17 cellular contexts compared by ENCODE assay signal in genomic region chr2:71694501-71695234, GRCh38.
A peak's percentile ranks its signal among the peaks of the same experiment; 100 is the strongest.
DNase-seq lines count a peak whose midpoint lies in the region; ATAC-seq, FAIRE-seq and TF ChIP-seq lines count a peak whose summit lies in the region.
"Had no signal": no experiment of that assay in that cellular context is flagged by ENCODE, and none has a peak within 500 bp of the region (broad histone marks: within the 10 kb centered on the region; RNA-seq: fewer than 3 reads in every experiment).

No MANE protein-coding gene starts in this region.

- H4K5ac ChIP-seq in mesendoderm (ENCODE audit: low read length) = no peak overlapping the region

- DNase-seq in ELF-1 (ENCODE audit: low read depth, low spot score) = peak; percentile 27
- no peak for DNase-seq in endothelial cell of umbilical vein (ENCODE audit: low read depth, low spot score)
- DNase-seq in mesendoderm = no peak
- no peak for DNase-seq in Ammon's horn (ENCODE audit: low spot score)
- no peak for DNase-seq in GM03348 (ENCODE audit: low spot score)
- DNase-seq: CD8-positive, alpha-beta memory T cell; DMS79; NCI-H1417 treated with DMSO at 0.1 percent for 48 hours; NCI-H2029; NCI-H510A treated with DMSO at 0.1 percent for 48 hours; NCI-H82 had no signal

- CTCF ChIA-PET in endothelial cell of umbilical vein (lab: Charles Lee) = interaction anchor here (1.0 to 4.7 kb wide), 3 partner anchors 14 to 103 kb away, joined by 3 to 22 read pairs (median 3); no protein-coding TSS in a partner anchor

- no peaks in the 10 kb centered on the region for H4K20me1 ChIP-seq in endothelial cell of umbilical vein (replicated peaks; ENCODE audit: control insufficient read depth, extremely low read depth, insufficient read depth, low read length)

- H3K79me1 ChIP-seq in mesendoderm (ENCODE audit: low read length) = no peaks in the 10 kb centered on the region

- H3K79me2 ChIP-seq in endothelial cell of umbilical vein (ENCODE audit: control insufficient read depth, insufficient read depth, low read length) = no peaks in the 10 kb centered on the region
- H3K79me2 ChIP-seq in mesendoderm (ENCODE audit: control insufficient read depth, insufficient read depth, low read length) = no peaks in the 10 kb centered on the region

- TSS peak; percentile 6 for BruUV-seq in endothelial cell of umbilical vein (replicated peaks; lab: Mats Ljungman, UMichigan)

- intact Hi-C loops in endothelial cell of umbilical vein (cut with micrococcal nuclease) = no loop called here

- no peak for TF ChIP-seq POLR2A in endothelial cell of umbilical vein (IDR thresholded peaks at IDR 0.05; ENCODE audit: low read depth, low read length)

- H3K4me1 ChIP-seq in HUES6 (ENCODE audit: control insufficient read depth, insufficient read depth, low read length) = peaks cover 52% of the 10 kb centered on the region
- H3K4me1 ChIP-seq in endothelial cell of umbilical vein (ENCODE audit: control insufficient read depth, extremely low read depth, insufficient read depth, low read length) = no peaks in the 10 kb centered on the region
- peaks cover 11% of the 10 kb centered on the region for H3K4me1 ChIP-seq in mesendoderm (ENCODE audit: control insufficient read depth, low read depth, low read length)

- peak overlapping the region; percentile 20 for H3K9ac ChIP-seq in HUES6 (ENCODE audit: low read length)
- no peak overlapping the region for H3K9ac ChIP-seq in endothelial cell of umbilical vein (replicated peaks; ENCODE audit: extremely low read depth, insufficient read depth, low read length)
- H3K9ac ChIP-seq in mesendoderm (ENCODE audit: low read length) = no peak overlapping the region
- H3K9ac ChIP-seq: BLaER1 treated with 17β-estradiol and CSF1 and Interleukin-3, amounts not matched to agents 10 nM and 100 nM had no signal

- H2BK120ac ChIP-seq in mesendoderm (ENCODE audit: low read depth, low read length) = no peak overlapping the region

- H2AK5ac ChIP-seq in mesendoderm (ENCODE audit: low read length) = no peak overlapping the region

- H3K4ac ChIP-seq in mesendoderm (ENCODE audit: low read depth, low read length) = no peak overlapping the region

- H3K4me2 ChIP-seq in endothelial cell of umbilical vein (ENCODE audit: insufficient read depth, low read length) (no peak overlapping the region), mesendoderm (ENCODE audit: low read length) (no peak overlapping the region)
- H3K4me2 ChIP-seq: BLaER1 treated with 17β-estradiol and CSF1 and Interleukin-3, amounts not matched to agents 10 nM and 100 nM had no signal

- H4K8ac ChIP-seq in mesendoderm (ENCODE audit: low read depth, low read length) = no peak overlapping the region

- H3K4me3 ChIP-seq in HUES6 (ENCODE audit: low read depth, low read length) (no peak overlapping the region), endothelial cell of umbilical vein (replicated peaks in 1 of 3; ENCODE audit: insufficient read depth in 1 of 3, low read depth in 1 of 3, low read length in 3 of 3) (no peak overlapping the region), mesendoderm (ENCODE audit: low read length) (no peak overlapping the region)
- H3K4me3 ChIP-seq: BLaER1 treated with 17β-estradiol and CSF1 and Interleukin-3, amounts not matched to agents 10 nM and 100 nM had no signal

- H2BK15ac ChIP-seq in mesendoderm (replicated peaks; ENCODE audit: low read depth) = no peak overlapping the region

- no peaks in the 10 kb centered on the region for H3K9me1 ChIP-seq in endothelial cell of umbilical vein (replicated peaks; ENCODE audit: control insufficient read depth, extremely low read depth, insufficient read depth, low read length)

- H3K27me3 ChIP-seq in HUES6 (ENCODE audit: control insufficient read depth, insufficient read depth, low read length) (peaks cover 11% of the 10 kb centered on the region; the same call in 1 of the 2 replicates), endothelial cell of umbilical vein (ENCODE audit: control insufficient read depth in 2 of 2, insufficient read depth in 2 of 2, low read length in 2 of 2) (no peaks in the 10 kb centered on the region), mesendoderm (ENCODE audit: insufficient read depth, low read length, poor library complexity) (no peaks in the 10 kb centered on the region)
- H3K27me3 ChIP-seq: BLaER1 treated with 17β-estradiol and CSF1 and Interleukin-3, amounts not matched to agents 10 nM and 100 nM had no signal

- no peak for TF ChIP-seq CTCF in endothelial cell of umbilical vein (IDR thresholded peaks at IDR 0.05; ENCODE audit: extremely low read depth in 1 of 2, insufficient read depth in 1 of 2, low read depth in 1 of 2, low read length in 2 of 2)

- no peak overlapping the region for H3K23ac ChIP-seq in mesendoderm (ENCODE audit: low read length)

- POLR2A ChIA-PET in endothelial cell of umbilical vein (lab: Charles Lee) = no interaction called here

- H3K27ac ChIP-seq in HUES6 (ENCODE audit: low read depth, low read length) (no peak overlapping the region), endothelial cell of umbilical vein (ENCODE audit: insufficient read depth, low read depth, low read length) (no peak overlapping the region), mesendoderm (ENCODE audit: low read depth, low read length) (no peak overlapping the region)
- H3K27ac ChIP-seq: BLaER1 treated with 17β-estradiol and CSF1 and Interleukin-3, amounts not matched to agents 10 nM and 100 nM had no signal

- H2AFZ ChIP-seq in endothelial cell of umbilical vein (ENCODE audit: low read depth, low read length) = no peak overlapping the region

- WGBS in mesendoderm (ENCODE audit: extremely low coverage, insufficient coverage, low lambda C conversion rate) = no CpG with 5 or more reads among the region's 14 CpGs

- ATAC-seq in HG03139 (IDR thresholded peaks at IDR 0.05; ENCODE audit: unreplicated experiment) (no peak), GM21723 (IDR thresholded peaks at IDR 0.05; ENCODE audit: unreplicated experiment) (no peak)

- no peak for FAIRE-seq in endothelial cell of umbilical vein (lab: Jason Lieb, UNC)
- FAIRE-seq: A204.1, D721Med had no signal

- H2BK5ac ChIP-seq in mesendoderm (ENCODE audit: low read length) = no peak overlapping the region

- H3K18ac ChIP-seq in mesendoderm (ENCODE audit: low read length) = no peak overlapping the region

- H3K9me3 ChIP-seq in HUES6 (ENCODE audit: control insufficient read depth, insufficient read depth, low read depth, low read length) (peaks cover 9% of the 10 kb centered on the region), endothelial cell of umbilical vein (replicated peaks; ENCODE audit: control insufficient read depth, insufficient read depth, low read length) (no peaks in the 10 kb centered on the region)
- H3K9me3 ChIP-seq: BLaER1 treated with 17β-estradiol and CSF1 and Interleukin-3, amounts not matched to agents 10 nM and 100 nM had no signal

- H3K56ac ChIP-seq in mesendoderm (ENCODE audit: low read length) = peak overlapping the region; percentile 20

- H3K36me3 ChIP-seq in HUES6 (ENCODE audit: control insufficient read depth, insufficient read depth, low read length) (no peaks in the 10 kb centered on the region), endothelial cell of umbilical vein (ENCODE audit: control insufficient read depth in 2 of 2, extremely low read depth in 1 of 2, insufficient read depth in 2 of 2, low read length in 2 of 2) (no peaks in the 10 kb centered on the region), mesendoderm (ENCODE audit: control insufficient read depth, insufficient read depth, low read length) (no peaks in the 10 kb centered on the region)
- H3K36me3 ChIP-seq: BLaER1 treated with 17β-estradiol and CSF1 and Interleukin-3, amounts not matched to agents 10 nM and 100 nM had no signal

- dilution Hi-C loops in endothelial cell of umbilical vein (cut with MboI; ENCODE audit: extremely low pct_ligation_motif_present, low sequenced_read_pairs) = no loop called here

TF ChIP-seq in endothelial cell of umbilical vein, 7 proteins besides CTCF, POLR2A, EP300 and RAD21:
- TF ChIP-seq EZH2 (IDR thresholded peaks at IDR 0.05; ENCODE audit: borderline replicate concordance, low read depth, low read length, severe bottlenecking) = no peak
- no peak for TF ChIP-seq GATA2 (IDR thresholded peaks at IDR 0.05; ENCODE audit: insufficient read depth, insufficient read length, low read depth, low read length)
- no peak for TF ChIP-seq POLR2AphosphoS5 (IDR thresholded peaks at IDR 0.05; ENCODE audit: insufficient read depth, low read depth, low read length)
- TF ChIP-seq, protein P1, sequence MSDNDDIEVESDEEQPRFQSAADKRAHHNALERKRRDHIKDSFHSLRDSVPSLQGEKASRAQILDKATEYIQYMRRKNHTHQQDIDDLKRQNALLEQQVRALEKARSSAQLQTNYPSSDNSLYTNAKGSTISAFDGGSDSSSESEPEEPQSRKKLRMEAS (IDR thresholded peaks at IDR 0.05; ENCODE audit: insufficient read depth, insufficient read length) = no peak
- TF ChIP-seq JUN (IDR thresholded peaks at IDR 0.05; ENCODE audit: borderline replicate concordance, insufficient read depth, insufficient read length, low read depth) = no peak
- TF ChIP-seq MYC (IDR thresholded peaks at IDR 0.05; ENCODE audit: low read depth, low read length) = no peak
- TF ChIP-seq FOS (IDR thresholded peaks at IDR 0.05; ENCODE audit: borderline replicate concordance, insufficient read depth, low read length) = no peak
TF ChIP-seq in endothelial cell of umbilical vein: peak in this region for 0.
